4 cellular contexts compared by ENCODE assay signal in the genomic region with DNA sequence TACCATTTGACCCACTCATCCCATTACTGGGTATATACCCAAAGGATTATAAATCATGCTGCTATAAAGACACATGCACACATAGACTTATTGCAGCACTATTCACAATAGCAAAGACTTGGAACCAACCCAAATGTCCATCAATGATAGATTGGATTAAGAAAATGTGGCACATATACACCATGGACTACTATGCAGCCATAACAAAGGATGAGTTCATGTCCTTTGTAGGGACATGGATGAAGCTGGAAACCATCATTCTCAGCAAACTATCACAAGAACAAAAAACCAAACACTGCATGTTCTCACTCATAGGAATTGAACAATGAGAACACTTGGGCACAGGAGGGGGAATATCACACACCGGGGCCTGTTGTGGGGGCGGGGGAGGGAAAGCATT. TPM values are rescaled to one million over a fixed set of nuclear protein-coding genes. Genes with fewer than 3 reads are reported as not detected.
"Had no signal": no experiment of that assay in that cellular context is flagged by ENCODE, and none has a peak within 500 bp of the region (broad histone marks: within the 10 kb centered on the region; RNA-seq: fewer than 3 reads in every experiment).

No MANE protein-coding gene starts in this region.

RNA-seq across cellular contexts. Expression of gene SLC17A8, which starts 14.0 kb away (rescaled TPM):
- total RNA-seq: HT-29, HT1080, IMR-90 had no signal
- polyA plus RNA-seq: IgD-negative memory B cell, IMR-90 had no signal
